In the genomic region with DNA sequence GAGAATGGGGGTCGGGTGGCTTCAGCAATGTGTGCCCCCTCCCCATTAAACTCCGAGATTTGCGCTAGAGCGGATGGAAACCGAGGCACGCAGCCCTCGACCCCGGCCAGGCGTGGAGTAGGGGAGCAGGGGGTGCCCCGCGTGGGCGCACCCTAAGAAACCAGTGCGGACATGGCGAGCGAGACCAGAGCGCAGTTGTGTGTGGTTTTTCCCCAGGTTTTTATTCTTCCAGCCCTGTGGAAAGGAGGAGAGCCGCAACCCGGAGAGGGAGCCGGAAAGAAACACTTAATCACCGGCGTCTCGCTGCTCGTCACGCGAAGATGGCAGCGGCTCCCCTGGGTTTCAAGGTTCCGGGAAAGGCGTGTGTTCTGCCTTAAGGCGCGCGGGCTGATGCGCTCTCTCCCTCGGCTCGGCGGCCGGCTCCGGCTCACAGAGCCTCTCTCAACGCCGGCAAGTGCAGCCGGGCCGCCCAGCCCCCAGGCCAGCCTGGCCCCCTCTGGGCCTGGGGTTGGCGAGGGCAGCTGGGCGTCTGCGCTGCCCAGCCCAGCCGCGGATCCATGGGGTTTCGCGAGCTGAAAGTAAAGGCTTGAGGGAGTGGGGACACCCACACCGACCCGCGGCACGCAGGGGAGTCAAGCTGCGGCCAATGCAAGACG, we compare ENCODE assay signal across 8 cellular contexts.
DNase-seq lines count a peak whose midpoint lies in the region; ATAC-seq and TF ChIP-seq lines count a peak whose summit lies in the region.

No MANE protein-coding gene starts in this region.

- peaks cover 59% of the 10 kb centered on the region for H3K4me1 Mint-ChIP-seq in activated CD8-positive, alpha-beta T cell treated with anti-CD3 and anti-CD28 coated beads, Interleukin-2, amount 10 ng/mL, durations not matched to agents 7 days and 5 days (ENCODE audit: low read depth)
- peaks cover 49% of the 10 kb centered on the region for H3K4me1 Mint-ChIP-seq in neural progenitor cell

- H3K27me3 ChIP-seq in neural progenitor cell (peaks cover 70% of the 10 kb centered on the region), BE2C (no peaks in the 10 kb centered on the region)

- CTCF ChIA-PET in activated CD8-positive, alpha-beta T cell treated with anti-CD3 and anti-CD28 coated beads, Interleukin-2, amount 10 ng/mL, durations not matched to agents 7 days and 5 days (lab: Charles Lee), result no interaction called here

- POLR2A ChIA-PET in activated CD8-positive, alpha-beta T cell treated with anti-CD3 and anti-CD28 coated beads, Interleukin-2, amount 10 ng/mL, durations not matched to agents 7 days and 5 days (lab: Charles Lee), result interaction anchor here (0.6 to 7.6 kb wide), 6 partner anchors 66 to 316 kb away, joined by 3 to 73 read pairs (median 4); partner anchors contain the start of gene BCOR

- H3K9me3 Mint-ChIP-seq in activated CD8-positive, alpha-beta T cell treated with anti-CD3 and anti-CD28 coated beads, Interleukin-2, amount 10 ng/mL, durations not matched to agents 7 days and 5 days (ENCODE audit: insufficient read depth), result no peaks in the 10 kb centered on the region
- peaks cover 15% of the 10 kb centered on the region for H3K9me3 Mint-ChIP-seq in neural progenitor cell

- no peaks in the 10 kb centered on the region for H3K27me3 Mint-ChIP-seq in activated CD8-positive, alpha-beta T cell treated with anti-CD3 and anti-CD28 coated beads, Interleukin-2, amount 10 ng/mL, durations not matched to agents 7 days and 5 days (ENCODE audit: low read depth)
- peaks cover 12% of the 10 kb centered on the region for H3K27me3 Mint-ChIP-seq in neural progenitor cell (ENCODE audit: insufficient read depth, low read depth)

- no peak overlapping the region for H2AFZ ChIP-seq in neural progenitor cell (replicated peaks)

- H3K27ac Mint-ChIP-seq in activated CD8-positive, alpha-beta T cell treated with anti-CD3 and anti-CD28 coated beads, Interleukin-2, amount 10 ng/mL, durations not matched to agents 7 days and 5 days, result peak overlapping the region; percentile 96
- H3K27ac Mint-ChIP-seq in neural progenitor cell, result no peak overlapping the region

- peak overlapping the region; percentile 78 for H3K4me3 Mint-ChIP-seq in activated CD8-positive, alpha-beta T cell treated with anti-CD3 and anti-CD28 coated beads, Interleukin-2, amount 10 ng/mL, durations not matched to agents 7 days and 5 days
- peak overlapping the region; percentile 75 for H3K4me3 Mint-ChIP-seq in neural progenitor cell

- DNase-seq in NCI-H146 (lab: John Stamatoyannopoulos, UW) (peak; percentile 31), NCI-H146 treated with DMSO at 0.1 percent for 48 hours (lab: John Stamatoyannopoulos, UW; ENCODE audit: unreplicated experiment) (no peak), fibroblast of gingiva (ENCODE audit: low read depth) (peak; percentile 34), neural progenitor cell (ENCODE audit: low spot score) (peak; percentile 64), NK-92 (lab: John Stamatoyannopoulos, UW; ENCODE audit: unreplicated experiment) (no peak), NCI-H345 treated with DMSO at 0.1 percent for 48 hours (lab: John Stamatoyannopoulos, UW; ENCODE audit: unreplicated experiment) (no peak), BE2C (no peak)
- DNase-seq in activated CD8-positive, alpha-beta T cell treated with anti-CD3 and anti-CD28 coated beads, Interleukin-2, amount 10 ng/mL, durations not matched to agents 7 days and 5 days, result no peak

- H3K4me1 ChIP-seq in neural progenitor cell, result peaks cover 24% of the 10 kb centered on the region
- peaks cover 28% of the 10 kb centered on the region for H3K4me1 ChIP-seq in BE2C

- H3K36me3 Mint-ChIP-seq in activated CD8-positive, alpha-beta T cell treated with anti-CD3 and anti-CD28 coated beads, Interleukin-2, amount 10 ng/mL, durations not matched to agents 7 days and 5 days (ENCODE audit: low read depth), result no peaks in the 10 kb centered on the region
- H3K36me3 Mint-ChIP-seq in neural progenitor cell, result peaks cover 4% of the 10 kb centered on the region

- H3K9ac ChIP-seq in neural progenitor cell, result no peak overlapping the region

- peaks cover 15% of the 10 kb centered on the region for H4K20me1 ChIP-seq in neural progenitor cell (ENCODE audit: low read depth)

- H3K9me3 ChIP-seq in neural progenitor cell (ENCODE audit: low read depth) (no peaks in the 10 kb centered on the region), BE2C (no peaks in the 10 kb centered on the region)

- H3K4me2 ChIP-seq in neural progenitor cell, result peak overlapping the region; percentile 77

- H3K4me3 ChIP-seq in neural progenitor cell, result peak overlapping the region; percentile 44
- H3K4me3 ChIP-seq in BE2C (ENCODE audit: low read depth, low read length), result no peak overlapping the region

- no peak overlapping the region for H3K27ac ChIP-seq in neural progenitor cell

- ATAC-seq in activated CD8-positive, alpha-beta T cell treated with anti-CD3 and anti-CD28 coated beads, Interleukin-2, amount 10 ng/mL, durations not matched to agents 7 days and 5 days, result no peak

- peaks cover 56% of the 10 kb centered on the region for H3F3A ChIP-seq in neural progenitor cell (ENCODE audit: low read depth)

- H3K79me2 ChIP-seq in neural progenitor cell (ENCODE audit: low read depth), result peaks cover 18% of the 10 kb centered on the region

- no peak for TF ChIP-seq CTCF in neural progenitor cell (IDR thresholded peaks at IDR 0.05)
- TF ChIP-seq CTCF in BE2C (IDR thresholded peaks at IDR 0.05; ENCODE audit: low read depth, low read length), result no peak

- H3K36me3 ChIP-seq in neural progenitor cell, result no peaks in the 10 kb centered on the region
- no peaks in the 10 kb centered on the region for H3K36me3 ChIP-seq in BE2C

Comparison
In these comparisons a context has a peak if more than half of its experiments do, and no peak if none do; other contexts are left out.
1. DNase-seq: peak in NCI-H146 (single experiment), fibroblast of gingiva (single experiment) and neural progenitor cell (single experiment); none in NCI-H146 treated with DMSO at 0.1 percent for 48 hours (single experiment), activated CD8-positive, alpha-beta T cell treated with anti-CD3 and anti-CD28 coated beads, Interleukin-2, amount 10 ng/mL, durations not matched to agents 7 days and 5 days (single experiment), NK-92 (single experiment), NCI-H345 treated with DMSO at 0.1 percent for 48 hours (single experiment) and BE2C (single experiment).